ENCODE assay signal across 8 cellular contexts in the genomic region with DNA sequence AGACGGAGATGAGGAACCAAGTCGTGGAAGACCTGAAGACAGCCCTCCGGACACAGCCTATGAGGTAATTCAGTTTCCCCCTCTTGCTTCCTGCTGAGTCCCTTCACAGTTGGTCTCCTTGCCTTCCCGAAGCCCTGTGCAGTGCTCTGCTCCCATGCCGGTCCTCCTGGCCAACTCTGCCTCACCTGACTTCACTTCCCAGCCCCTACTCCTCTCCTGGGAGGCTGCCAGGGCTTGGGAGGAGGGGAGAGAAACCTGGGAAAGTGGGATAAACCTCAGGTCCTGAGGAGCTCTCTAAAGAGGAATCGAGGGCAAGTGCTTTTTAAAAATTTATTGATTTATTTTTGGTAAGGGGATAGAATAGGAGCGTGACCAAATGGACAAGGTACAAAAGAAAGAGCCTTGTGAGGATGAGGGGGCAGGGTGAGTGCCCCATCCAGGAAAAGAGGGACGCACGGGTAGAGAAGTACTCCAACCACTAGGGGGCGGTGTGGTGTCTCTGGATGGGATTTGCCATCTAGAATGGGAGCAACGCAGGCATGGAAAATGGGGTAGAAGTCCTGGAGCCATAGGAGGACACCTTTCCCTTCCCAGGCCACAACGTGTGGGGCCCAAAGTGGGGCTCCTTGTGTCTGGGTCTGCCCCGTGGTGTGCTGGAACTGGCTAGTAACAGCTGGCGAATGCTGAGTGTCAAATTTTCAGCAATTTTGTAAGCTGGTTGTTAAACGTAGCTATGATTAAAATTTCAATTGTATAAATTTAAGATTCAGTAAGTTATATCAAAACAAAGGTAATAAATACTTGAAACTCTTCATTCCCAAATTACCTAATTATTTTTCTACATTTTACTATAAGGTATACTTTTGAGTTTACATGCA.
DNase-seq lines count a peak whose midpoint lies in the region; ATAC-seq and TF ChIP-seq lines count a peak whose summit lies in the region.

No MANE protein-coding gene starts in this region.

- CTCF ChIA-PET in activated CD4-positive, alpha-beta memory T cell treated with anti-CD3 and anti-CD28 coated beads, Interleukin-2, amount 10 ng/mL, durations not matched to agents 7 days and 5 days (lab: Charles Lee), result interaction anchor here (0.7 to 1.9 kb wide), 15 partner anchors 8 to 1162 kb away, joined by 3 to 11 read pairs (median 3); no protein-coding TSS in a partner anchor

- no peak overlapping the region for H3K4me3 Mint-ChIP-seq in activated CD4-positive, alpha-beta memory T cell treated with anti-CD3 and anti-CD28 coated beads, Interleukin-2, amount 10 ng/mL, durations not matched to agents 7 days and 5 days
- no peak overlapping the region for H3K4me3 Mint-ChIP-seq in endothelial cell (ENCODE audit: unreplicated experiment)
- no peak overlapping the region for H3K4me3 Mint-ChIP-seq in stimulated activated effector memory CD8-positive, alpha-beta T cell treated with anti-CD3 and anti-CD28 coated beads, Interleukin-12 subunit alpha, Interleukin-12 subunit beta, amount 100 ng/mL, for 72 hours

- no peaks in the 10 kb centered on the region for H3K9me3 Mint-ChIP-seq in activated CD4-positive, alpha-beta memory T cell treated with anti-CD3 and anti-CD28 coated beads, Interleukin-2, amount 10 ng/mL, durations not matched to agents 7 days and 5 days
- H3K9me3 Mint-ChIP-seq in endothelial cell (ENCODE audit: unreplicated experiment), result no peaks in the 10 kb centered on the region
- H3K9me3 Mint-ChIP-seq in stimulated activated effector memory CD8-positive, alpha-beta T cell treated with anti-CD3 and anti-CD28 coated beads, Interleukin-12 subunit alpha, Interleukin-12 subunit beta, amount 100 ng/mL, for 72 hours, result no peaks in the 10 kb centered on the region

- peak; percentile 5 for DNase-seq in NCI-H2107 treated with DMSO at 0.1 percent for 48 hours (lab: John Stamatoyannopoulos, UW; ENCODE audit: unreplicated experiment)
- no peak for DNase-seq in NCI-H2107 (lab: John Stamatoyannopoulos, UW)
- DNase-seq in NCI-H1105 (lab: John Stamatoyannopoulos, UW), result peak; percentile 26
- peak; percentile 58 for DNase-seq in activated CD4-positive, alpha-beta memory T cell treated with anti-CD3 and anti-CD28 coated beads, Interleukin-2, amount 10 ng/mL, durations not matched to agents 7 days and 5 days
- DNase-seq in endothelial cell (ENCODE audit: low spot score), result peak; percentile 66
- peak; percentile 66 for DNase-seq in mucosa of gallbladder (ENCODE audit: low spot score)
- DNase-seq in stimulated activated effector memory CD8-positive, alpha-beta T cell treated with anti-CD3 and anti-CD28 coated beads, Interleukin-12 subunit alpha, Interleukin-12 subunit beta, amount 100 ng/mL, for 72 hours (ENCODE audit: low spot score in 2 of 2), result peak; percentile 38 to 76

- no peaks in the 10 kb centered on the region for H3K4me1 Mint-ChIP-seq in activated CD4-positive, alpha-beta memory T cell treated with anti-CD3 and anti-CD28 coated beads, Interleukin-2, amount 10 ng/mL, durations not matched to agents 7 days and 5 days
- peaks cover 11% of the 10 kb centered on the region for H3K4me1 Mint-ChIP-seq in endothelial cell (ENCODE audit: unreplicated experiment)
- no peaks in the 10 kb centered on the region for H3K4me1 Mint-ChIP-seq in stimulated activated effector memory CD8-positive, alpha-beta T cell treated with anti-CD3 and anti-CD28 coated beads, Interleukin-12 subunit alpha, Interleukin-12 subunit beta, amount 100 ng/mL, for 72 hours

- POLR2A ChIA-PET in activated CD4-positive, alpha-beta memory T cell treated with anti-CD3 and anti-CD28 coated beads, Interleukin-2, amount 10 ng/mL, durations not matched to agents 7 days and 5 days (lab: Charles Lee), result no interaction called here

- H3K27me3 Mint-ChIP-seq in activated CD4-positive, alpha-beta memory T cell treated with anti-CD3 and anti-CD28 coated beads, Interleukin-2, amount 10 ng/mL, durations not matched to agents 7 days and 5 days, result no peaks in the 10 kb centered on the region
- H3K27me3 Mint-ChIP-seq in endothelial cell (ENCODE audit: unreplicated experiment), result peaks cover 2% of the 10 kb centered on the region

- peak; percentile 92 for TF ChIP-seq CTCF in endothelial cell (IDR thresholded peaks at IDR 0.05; ENCODE audit: unreplicated experiment)

- no peak for ATAC-seq in stimulated activated effector memory CD8-positive, alpha-beta T cell treated with anti-CD3 and anti-CD28 coated beads, Interleukin-12 subunit alpha, Interleukin-12 subunit beta, amount 100 ng/mL, for 72 hours
- ATAC-seq in HG03108 (IDR thresholded peaks at IDR 0.05; ENCODE audit: unreplicated experiment), result no peak

- no peak overlapping the region for H3K27ac Mint-ChIP-seq in activated CD4-positive, alpha-beta memory T cell treated with anti-CD3 and anti-CD28 coated beads, Interleukin-2, amount 10 ng/mL, durations not matched to agents 7 days and 5 days
- no peak overlapping the region for H3K27ac Mint-ChIP-seq in endothelial cell (ENCODE audit: unreplicated experiment)
- H3K27ac Mint-ChIP-seq in stimulated activated effector memory CD8-positive, alpha-beta T cell treated with anti-CD3 and anti-CD28 coated beads, Interleukin-12 subunit alpha, Interleukin-12 subunit beta, amount 100 ng/mL, for 72 hours, result no peak overlapping the region

- no peaks in the 10 kb centered on the region for H3K36me3 Mint-ChIP-seq in activated CD4-positive, alpha-beta memory T cell treated with anti-CD3 and anti-CD28 coated beads, Interleukin-2, amount 10 ng/mL, durations not matched to agents 7 days and 5 days (ENCODE audit: low read depth)
- H3K36me3 Mint-ChIP-seq in endothelial cell (ENCODE audit: low read depth, unreplicated experiment), result no peaks in the 10 kb centered on the region
- H3K36me3 Mint-ChIP-seq in stimulated activated effector memory CD8-positive, alpha-beta T cell treated with anti-CD3 and anti-CD28 coated beads, Interleukin-12 subunit alpha, Interleukin-12 subunit beta, amount 100 ng/mL, for 72 hours, result no peaks in the 10 kb centered on the region
